ENCODE assay signal across 32 cellular contexts in genomic region chr15:67481680-67482079, GRCh38.
"Had no signal": no experiment of that assay in that cellular context is flagged by ENCODE, and none has a peak within 500 bp of the region (broad histone marks: within the 10 kb centered on the region; RNA-seq: fewer than 3 reads in every experiment).

No MANE protein-coding gene starts in this region.

- DNase-seq: activated B cell treated with CpG ODN at 0.5 μM for 24 hours; activated CD4-positive, alpha-beta memory T cell treated with anti-CD3 and anti-CD28 coated beads, Interleukin-2, amount 10 ng/mL, durations not matched to agents 7 days and 5 days; activated CD4-positive, alpha-beta T cell treated with anti-CD3 and anti-CD28 coated beads for 48 hours; activated CD4-positive, alpha-beta T cell treated with anti-CD3 and anti-CD28 coated beads, Interleukin-2, amount 50 U/mL, for 4 hours; activated CD8-positive, alpha-beta memory T cell treated with anti-CD3 and anti-CD28 coated beads, Interleukin-2, amount 50 U/mL, for 48 hours; activated effector memory CD4-positive, alpha-beta T cell treated with Interleukin-2 at 50 U/mL for 16 hours; activated gamma-delta T cell treated with Interleukin-2 at 50 U/mL for 16 hours; activated naive CD4-positive, alpha-beta T cell treated with Interleukin-2 at 50 U/mL for 16 hours; activated T-cell treated with anti-CD3 and anti-CD28 coated beads for 4 hours; activated T-cell treated with anti-CD3 and anti-CD28 coated beads, Interleukin-2, amount 50 U/mL, for 24 hours; activated T-cell treated with anti-CD3 and anti-CD28 coated beads, Interleukin-2, amount 50 U/mL, for 72 hours; adrenal gland; amygdala; aorta; body of pancreas; cortex of kidney; dermis blood vessel endothelial cell; effector CD4-positive, alpha-beta T cell; effector memory CD8-positive, alpha-beta T cell; esophagus squamous epithelium; foreskin melanocyte; heart right ventricle; T-helper 1 cell; T-helper 17 cell; T1000; WERI-Rb-1 had no signal

- H3K4me1 Mint-ChIP-seq: activated B cell treated with CpG ODN at 0.5 μM for 24 hours; activated CD4-positive, alpha-beta memory T cell treated with anti-CD3 and anti-CD28 coated beads, Interleukin-2, amount 10 ng/mL, durations not matched to agents 7 days and 5 days; activated T-helper 17 cell treated with anti-CD3 and anti-CD28 coated beads, Interleukin-2, amount 50 U/mL, for 72 hours; T-helper 17 cell had no signal

- H3K27me3 ChIP-seq: adrenal gland, body of pancreas, esophagus squamous epithelium, gastroesophageal sphincter, heart right ventricle, hepatocyte had no signal

- H3K27ac ChIP-seq: adrenal gland, body of pancreas, esophagus squamous epithelium, gastroesophageal sphincter, heart right ventricle, hepatocyte, WERI-Rb-1 had no signal

- H3K4me1 ChIP-seq: adrenal gland, body of pancreas, esophagus squamous epithelium, gastroesophageal sphincter had no signal

- H3K27me3 Mint-ChIP-seq: activated T-cell treated with anti-CD3 and anti-CD28 coated beads, Interleukin-2, amount 50 U/mL, for 24 hours; T-helper 17 cell had no signal

- H3K9me3 ChIP-seq: adrenal gland, body of pancreas, esophagus squamous epithelium, gastroesophageal sphincter had no signal

- H3K4me3 Mint-ChIP-seq: activated B cell treated with CpG ODN at 0.5 μM for 24 hours; activated CD4-positive, alpha-beta memory T cell treated with anti-CD3 and anti-CD28 coated beads, Interleukin-2, amount 10 ng/mL, durations not matched to agents 7 days and 5 days; activated T-cell treated with anti-CD3 and anti-CD28 coated beads, Interleukin-2, amount 50 U/mL, for 24 hours; activated T-cell treated with anti-CD3 and anti-CD28 coated beads, Interleukin-2, amount 50 U/mL, for 72 hours; activated T-helper 17 cell treated with anti-CD3 and anti-CD28 coated beads, Interleukin-2, amount 50 U/mL, for 72 hours; effector memory CD8-positive, alpha-beta T cell; T-helper 17 cell; T-helper 2 cell treated with Interferon-gamma antibody and Interleukin-4, amounts not matched to agents 5 μg/mL and 100 μg/mL, for 36 hours had no signal

- ATAC-seq: activated CD4-positive, CD25-positive, alpha-beta regulatory T cell treated with anti-CD3 and anti-CD28 coated beads, Interleukin-2, amount 50 U/mL, for 24 hours; activated naive CD4-positive, alpha-beta T cell treated with anti-CD3 and anti-CD28 coated beads, Interleukin-2, amount 50 U/mL, for 72 hours; activated T-cell treated with anti-CD3 and anti-CD28 coated beads, Interleukin-2, amount 50 U/mL, for 72 hours; activated T-helper 17 cell treated with anti-CD3 and anti-CD28 coated beads, Interleukin-2, amount 50 U/mL, for 72 hours; body of pancreas; effector memory CD8-positive, alpha-beta T cell; gastroesophageal sphincter; heart right ventricle; T-helper 17 cell had no signal

- H3K9me3 Mint-ChIP-seq: activated CD4-positive, alpha-beta memory T cell treated with anti-CD3 and anti-CD28 coated beads, Interleukin-2, amount 10 ng/mL, durations not matched to agents 7 days and 5 days; activated naive CD4-positive, alpha-beta T cell treated with anti-CD3 and anti-CD28 coated beads, Interleukin-2, amount 50 U/mL, for 72 hours; activated T-helper 17 cell treated with anti-CD3 and anti-CD28 coated beads, Interleukin-2, amount 50 U/mL, for 72 hours; effector memory CD8-positive, alpha-beta T cell; T-helper 2 cell treated with Interferon-gamma antibody and Interleukin-4, amounts not matched to agents 5 μg/mL and 100 μg/mL, for 36 hours had no signal

- H3K4me3 ChIP-seq: adrenal gland, body of pancreas, esophagus squamous epithelium, gastroesophageal sphincter, heart right ventricle, hepatocyte had no signal

- H3K27ac Mint-ChIP-seq: activated B cell treated with CpG ODN at 0.5 μM for 24 hours; activated CD4-positive, alpha-beta memory T cell treated with anti-CD3 and anti-CD28 coated beads, Interleukin-2, amount 10 ng/mL, durations not matched to agents 7 days and 5 days; activated naive CD4-positive, alpha-beta T cell treated with anti-CD3 and anti-CD28 coated beads, Interleukin-2, amount 50 U/mL, for 72 hours; activated T-cell treated with anti-CD3 and anti-CD28 coated beads, Interleukin-2, amount 50 U/mL, for 72 hours; activated T-helper 17 cell treated with anti-CD3 and anti-CD28 coated beads, Interleukin-2, amount 50 U/mL, for 72 hours; T-helper 17 cell; T-helper 2 cell treated with Interferon-gamma antibody and Interleukin-4, amounts not matched to agents 5 μg/mL and 100 μg/mL, for 36 hours had no signal

- H3K36me3 ChIP-seq: adrenal gland, esophagus squamous epithelium, gastroesophageal sphincter, heart right ventricle, WERI-Rb-1 had no signal
